In genomic region chr7:94403546-94403945, GRCh38 we compare ENCODE assay signal across 20 cellular contexts. TPM values are rescaled to one million over a fixed set of nuclear protein-coding genes. Genes with fewer than 3 reads are reported as not detected.
DNase-seq lines count a peak whose midpoint lies in the region; ATAC-seq and TF ChIP-seq lines count a peak whose summit lies in the region.
"Had no signal": no experiment of that assay in that cellular context is flagged by ENCODE, and none has a peak within 500 bp of the region (broad histone marks: within the 10 kb centered on the region; RNA-seq: fewer than 3 reads in every experiment).

No MANE protein-coding gene starts in this region.

- H3K79me2 ChIP-seq in GM23248 (ENCODE audit: insufficient read depth) (peaks cover 100% of the 10 kb centered on the region), hepatocyte (peaks cover 83% of the 10 kb centered on the region), H9 (ENCODE audit: insufficient read depth, low read length) (no peaks in the 10 kb centered on the region)

- H3K9me3 ChIP-seq in GM23248 (ENCODE audit: low read depth), result no peaks in the 10 kb centered on the region
- no peaks in the 10 kb centered on the region for H3K9me3 ChIP-seq in hepatocyte (ENCODE audit: low read depth)
- H3K9me3 ChIP-seq in H9 (ENCODE audit: control insufficient read depth, low read depth, low read length), result no peaks in the 10 kb centered on the region
- H3K9me3 ChIP-seq: BE2C, SJCRH30 had no signal

- H3K4me1 ChIP-seq in GM23248 (ENCODE audit: insufficient read depth) (peaks cover 70% of the 10 kb centered on the region), hepatocyte (ENCODE audit: insufficient read depth) (peaks cover 38% of the 10 kb centered on the region), urinary bladder (ENCODE audit: insufficient read depth) (no peaks in the 10 kb centered on the region), H9 (ENCODE audit: insufficient read depth, low read length) (no peaks in the 10 kb centered on the region)
- H3K4me1 ChIP-seq: BE2C had no signal

- H2BK15ac ChIP-seq in H9 (ENCODE audit: low read depth, low read length), result no peak overlapping the region

- H3K36me3 Mint-ChIP-seq in chondrocyte (ENCODE audit: low read depth) (peaks cover 80% of the 10 kb centered on the region), H9 (ENCODE audit: insufficient read depth in 1 of 3, low read depth in 3 of 3) (peaks cover 1 to 66% (median 12%) of the 10 kb centered on the region in 3 experiments; a peak in 6 of 7 replicates)
- H3K36me3 Mint-ChIP-seq: CD8-positive, alpha-beta T cell had no signal

- H2AK5ac ChIP-seq in H9 (ENCODE audit: insufficient read length, low read length), result no peak overlapping the region

- no peak for TF ChIP-seq CTCF in chondrocyte (IDR thresholded peaks at IDR 0.05)
- no peak for TF ChIP-seq CTCF in hepatocyte (IDR thresholded peaks at IDR 0.05; ENCODE audit: poor library complexity)
- TF ChIP-seq CTCF in H9 (conservative IDR thresholded peaks at IDR 0.05), result no peak

- DNase-seq in GM23248 (peak; percentile 52), chondrocyte (ENCODE audit: low spot score) (no peak), hepatocyte (ENCODE audit: low spot score) (no peak), Kasumi-1 (lab: John Stamatoyannopoulos, UW) (no peak), SKM-1 (lab: John Stamatoyannopoulos, UW; ENCODE audit: unreplicated experiment) (no peak), H9 (no peak)
- DNase-seq: ACHN; BE2C; CD8-positive, alpha-beta T cell; HCEC 1CT; NCI-H2107; NCI-H226; NCI-H526 treated with DMSO at 0.1 percent for 48 hours; NK-92 treated with Interleukin-12 subunit alpha and Interleukin-12 subunit beta, amount 100 ng/mL, for 24 hours; OCI-M1; SJCRH30 had no signal

- H4K5ac ChIP-seq in H9 (ENCODE audit: insufficient read length, low read depth, low read length), result no peak overlapping the region

- no peak overlapping the region for H3T11ph ChIP-seq in H9 (ENCODE audit: low read length)

- H3K36me3 ChIP-seq in GM23248 (ENCODE audit: low read depth) (peaks cover 100% of the 10 kb centered on the region), hepatocyte (replicated peaks; ENCODE audit: insufficient read depth, low read depth) (no peaks in the 10 kb centered on the region), urinary bladder (ENCODE audit: insufficient read depth) (peaks cover 2% of the 10 kb centered on the region)
- H3K36me3 ChIP-seq: BE2C, SJCRH30 had no signal

- H3K23me2 ChIP-seq in H9 (ENCODE audit: insufficient read length, low read depth, low read length, poor library complexity, severe bottlenecking), result no peaks in the 10 kb centered on the region

- H4K20me1 ChIP-seq in GM23248 (ENCODE audit: insufficient read depth) (no peaks in the 10 kb centered on the region; the same call in 1 of the 2 replicates), hepatocyte (ENCODE audit: insufficient read depth, poor library complexity, severe bottlenecking) (peaks cover 55% of the 10 kb centered on the region), H9 (ENCODE audit: control insufficient read depth, insufficient read depth, insufficient read length) (no peaks in the 10 kb centered on the region)

- no peak overlapping the region for H4K91ac ChIP-seq in H9 (ENCODE audit: insufficient read length, low read depth, low read length)

- no peak for ATAC-seq in HG02840 (IDR thresholded peaks at IDR 0.05; ENCODE audit: low FRiP score, unreplicated experiment)
- ATAC-seq: CD8-positive, alpha-beta T cell; K562 had no signal

- H2BK5ac ChIP-seq in H9 (ENCODE audit: insufficient read length, low read length), result no peak overlapping the region

- H3K9ac ChIP-seq in GM23248 (peak overlapping the region; percentile 100), H9 (ENCODE audit: extremely low read depth, insufficient read length, low read length) (no peak overlapping the region)

- no peaks in the 10 kb centered on the region for H3K9me2 ChIP-seq in GM23248 (ENCODE audit: insufficient read depth)
- H3K9me2 ChIP-seq in hepatocyte (replicated peaks; ENCODE audit: insufficient read depth), result no peaks in the 10 kb centered on the region

- H3K79me1 ChIP-seq in H9 (ENCODE audit: insufficient read depth, low read depth, low read length, poor library complexity, severe bottlenecking), result no peaks in the 10 kb centered on the region

- H3K4me1 Mint-ChIP-seq in chondrocyte (ENCODE audit: low read depth) (peaks cover 86% of the 10 kb centered on the region), H9 (no peaks in the 10 kb centered on the region)

- no peak overlapping the region for H3K18ac ChIP-seq in H9 (ENCODE audit: insufficient read length, low read depth, low read length)

- no peak overlapping the region for H2BK120ac ChIP-seq in H9 (ENCODE audit: low read depth, low read length, poor library complexity, severe bottlenecking)

- H4K8ac ChIP-seq in H9 (replicated peaks; ENCODE audit: insufficient read length, low read depth, low read length), result no peak overlapping the region

- H3K14ac ChIP-seq in H9 (ENCODE audit: insufficient read depth, low read length), result no peak overlapping the region

- H3K4me3 ChIP-seq in GM23248, result peak overlapping the region; percentile 99
- no peak overlapping the region for H3K4me3 ChIP-seq in hepatocyte
- H3K4me3 ChIP-seq in urinary bladder (ENCODE audit: low read depth, low read length), result no peak overlapping the region
- H3K4me3 ChIP-seq: K562, SJCRH30 had no signal

- H3K27me3 Mint-ChIP-seq in chondrocyte (ENCODE audit: low read depth), result no peaks in the 10 kb centered on the region
- no peaks in the 10 kb centered on the region for H3K27me3 Mint-ChIP-seq in H9 (ENCODE audit: low read depth)

- no peak overlapping the region for H3K56ac ChIP-seq in H9 (ENCODE audit: insufficient read length, low read depth, low read length)

- H3K9me3 Mint-ChIP-seq in chondrocyte (ENCODE audit: low read depth) (no peaks in the 10 kb centered on the region), H9 (no peaks in the 10 kb centered on the region)
- H3K9me3 Mint-ChIP-seq: CD8-positive, alpha-beta T cell had no signal

- H2AFZ ChIP-seq in GM23248, result no peak overlapping the region
- no peak overlapping the region for H2AFZ ChIP-seq in hepatocyte
- no peak overlapping the region for H2AFZ ChIP-seq in H9 (ENCODE audit: low read length)

- H3K4me2 ChIP-seq in GM23248 (ENCODE audit: unreplicated experiment) (peak overlapping the region; percentile 98), hepatocyte (peak overlapping the region; percentile 65), H9 (ENCODE audit: insufficient read depth, insufficient read length, low read length) (no peak overlapping the region)

- 3 to 8% methylated on average over 1 of the region's 1 CpG for WGBS in GM23248 (ENCODE audit: low coverage in 1 of 2, low lambda C conversion rate in 2 of 2, missing lambda C conversion rate in 2 of 2), 2 experiments
- 57% methylated on average over 1 of the region's 1 CpG for WGBS in hepatocyte (ENCODE audit: low lambda C conversion rate, missing lambda C conversion rate)
- WGBS in urinary bladder, result 45% methylated on average over 1 of the region's 1 CpG
- WGBS in H9 (ENCODE audit: extremely low coverage, insufficient read length, low lambda C conversion rate), result no CpG with 5 or more reads among the region's 1 CpG

- H3K27ac ChIP-seq in GM23248, result peak overlapping the region; percentile 100
- peak overlapping the region; percentile 10 for H3K27ac ChIP-seq in hepatocyte
- peak overlapping the region; percentile 67 for H3K27ac ChIP-seq in urinary bladder (ENCODE audit: low read depth)
- no peak overlapping the region for H3K27ac ChIP-seq in H9 (ENCODE audit: insufficient read length, low read depth, low read length)
- H3K27ac ChIP-seq: RWPE1, SJCRH30 had no signal

- H3K27ac Mint-ChIP-seq in chondrocyte (ENCODE audit: unreplicated experiment) (peak overlapping the region; percentile 84), H9 (no peak overlapping the region)
- H3K27ac Mint-ChIP-seq: CD8-positive, alpha-beta T cell had no signal

- H3K4ac ChIP-seq in H9 (ENCODE audit: low read depth, low read length), result no peak overlapping the region

- in situ Hi-C loops in GM23248 (cut with MboI), result no loop called here

- H3K27me3 ChIP-seq in GM23248 (replicated peaks; ENCODE audit: insufficient read depth), result no peaks in the 10 kb centered on the region
- no peaks in the 10 kb centered on the region for H3K27me3 ChIP-seq in hepatocyte
- H3K27me3 ChIP-seq in H9 (ENCODE audit: insufficient read depth, low read length), result no peaks in the 10 kb centered on the region
- H3K27me3 ChIP-seq: SJCRH30 had no signal

- H3F3A ChIP-seq in GM23248 (ENCODE audit: insufficient read depth), result peaks cover 96% of the 10 kb centered on the region

- H2BK20ac ChIP-seq in H9 (ENCODE audit: low read depth, low read length, poor library complexity, severe bottlenecking), result no peak overlapping the region

- H3K23ac ChIP-seq in H9 (ENCODE audit: insufficient read length, low read depth, low read length), result no peak overlapping the region

- H3K4me3 Mint-ChIP-seq in chondrocyte (ENCODE audit: unreplicated experiment) (peak overlapping the region; percentile 55), H9 (no peak overlapping the region)
- H3K4me3 Mint-ChIP-seq: CD8-positive, alpha-beta T cell had no signal

- no peak overlapping the region for H2BK12ac ChIP-seq in H9 (ENCODE audit: insufficient read length, low read depth, low read length)

RNA-seq across cellular contexts. Expression of gene COL1A2, which starts 8.9 kb away (rescaled TPM):
- 10,930 and 11,288 TPM in 2 replicates for total RNA-seq in GM23248 (2014; rRNA removed; shearing (Covaris generic))
- 9,779 and 9,902 TPM in 2 replicates for polyA plus RNA-seq in GM23248 (2016; fragmentation: Nextera tagmentation; extraction: Ambion mirVana)
- 11,901 to 12,433 TPM (median 12,302 TPM) in 3 replicates for total RNA-seq in chondrocyte
- total RNA-seq in hepatocyte, result 1,011 and 1,836 TPM in 2 replicates
- 2,013 and 2,200 TPM in 2 replicates for polyA plus RNA-seq in hepatocyte
- 11,897 TPM for total RNA-seq in urinary bladder
- 1,063 TPM for polyA plus RNA-seq in urinary bladder
- total RNA-seq in H9 (2021), result 42.1 and 42.8 TPM in 2 replicates
- total RNA-seq: CD8-positive, alpha-beta T cell had no signal

Comparison
In these comparisons a context has a peak if more than half of its experiments do, and no peak if none do; other contexts are left out.
1. RNA of gene COL1A2, which starts 8.9 kb away (total RNA-seq): 11,901 to 12,433 TPM in chondrocyte, 11,897 TPM in urinary bladder (single experiment), 10,930 to 11,288 TPM in GM23248 and 1,011 to 1,836 TPM in hepatocyte; 42.1 to 42.8 TPM in H9; every median in the first group is over 10 times any median in the second.